ENCODE assay signal across 34 cellular contexts in genomic region chr16:6970171-6970857, GRCh38.
"Had no signal": no experiment of that assay in that cellular context is flagged by ENCODE, and none has a peak within 500 bp of the region (broad histone marks: within the 10 kb centered on the region; RNA-seq: fewer than 3 reads in every experiment).

No MANE protein-coding gene starts in this region.

- H3K4me2 ChIP-seq: KMS-11 had no signal

- H3K4me3 ChIP-seq: MG63 had no signal

- H3K27me3 ChIP-seq: MG63 had no signal

- H3K27ac ChIP-seq: KMS-11 had no signal

- DNase-seq: Karpas-422, Kasumi-1, KG1, MG63, MM.1S, MV-4-11, NCI-H1048, NCI-H1092, NCI-H1092 treated with DMSO at 0.1 percent for 48 hours, NCI-H1105, NCI-H1105 treated with DMSO at 0.1 percent for 48 hours, NCI-H1417, NCI-H1417 treated with DMSO at 0.1 percent for 48 hours, NCI-H1436, NCI-H1436 treated with DMSO at 0.1 percent for 48 hours, NCI-H146, NCI-H1694, NCI-H1694 treated with DMSO at 0.1 percent for 48 hours, NCI-H187, NCI-H187 treated with DMSO at 0.1 percent for 48 hours, NCI-H1930, NCI-H2029, NCI-H2029 treated with DMSO at 0.1 percent for 48 hours, NCI-H2081, NCI-H2081 treated with DMSO at 0.1 percent for 48 hours, NCI-H2107, NCI-H2171, NCI-H2171 treated with DMSO at 0.1 percent for 48 hours, NCI-H2227 treated with DMSO at 0.1 percent for 48 hours, NCI-H226, NCI-H345, NCI-H446, NCI-H446 treated with DMSO at 0.1 percent for 48 hours had no signal

- H3K9me3 ChIP-seq: MG63 had no signal

- H3K9ac ChIP-seq: KMS-11 had no signal

- H3K36me3 ChIP-seq: MG63 had no signal
